ENCODE assay signal across 8 cellular contexts in genomic region chr18:159037-159652, GRCh38. TPM values are rescaled to one million over a fixed set of nuclear protein-coding genes. Genes with fewer than 3 reads are reported as not detected.
DNase-seq lines count a peak whose midpoint lies in the region; ATAC-seq and TF ChIP-seq lines count a peak whose summit lies in the region.

No MANE protein-coding gene starts in this region.

- H3K4me1 ChIP-seq in mammary epithelial cell (ENCODE audit: insufficient read depth, low read length) = peaks cover 8% of the 10 kb centered on the region
- peaks cover 0 to 9% (median 3%) of the 10 kb centered on the region in 4 donors for H3K4me1 ChIP-seq in right lobe of liver
- H3K4me1 ChIP-seq in upper lobe of left lung = peaks cover 14 to 22% (median 18%) of the 10 kb centered on the region in 4 donors

- dilution Hi-C loops in mammary epithelial cell (cut with HindIII; ENCODE audit: low sequenced_read_pairs) = no loop called here

- CTCF ChIA-PET in mammary epithelial cell (lab: Charles Lee; ENCODE audit: low non-redundant PET) = no interaction called here

- H3K9me3 ChIP-seq in mammary epithelial cell (replicated peaks; ENCODE audit: insufficient read depth, low read length) (no peaks in the 10 kb centered on the region), right lobe of liver (no peaks in the 10 kb centered on the region), upper lobe of left lung (no peaks in the 10 kb centered on the region)

- ATAC-seq in Right ventricle myocardium inferior = no peak
- no peak for ATAC-seq in left ventricle myocardium superior
- no peak for ATAC-seq in right lobe of liver
- ATAC-seq in upper lobe of left lung (ENCODE audit: low FRiP score in 2 of 2) = no peak

- WGBS in mammary epithelial cell (ENCODE audit: low coverage, missing lambda C conversion rate) = 2% methylated on average over 18 of the region's 23 CpGs
- WGBS in right lobe of liver (ENCODE audit: insufficient coverage, low coverage, low lambda C conversion rate, missing lambda C conversion rate) = 2% methylated on average over 14 of the region's 23 CpGs
- 2 to 3% methylated on average over 23 of the region's 23 CpGs for whole genome bisulfite sequencing in upper lobe of left lung, 2 donors

- peaks cover 5% of the 10 kb centered on the region for H3K36me3 ChIP-seq in mammary epithelial cell (ENCODE audit: insufficient read depth, low read length)
- H3K36me3 ChIP-seq in right lobe of liver = peaks cover 0 to 5% (median 0%) of the 10 kb centered on the region in 4 donors
- peaks cover 0 to 10% (median under 1%) of the 10 kb centered on the region in 4 donors for H3K36me3 ChIP-seq in upper lobe of left lung

- intact Hi-C loops in Right ventricle myocardium inferior (cut with DNase I) (loop anchor here (5.0 kb wide), 1 partner anchor 108 kb away; the partner anchor contains the start of gene THOC1), left ventricle myocardium superior (cut with micrococcal nuclease) (no loop called here), mammary epithelial cell (cut with micrococcal nuclease) (loop anchor here (5.0 kb wide), 1 partner anchor 108 kb away; the partner anchor contains the start of gene THOC1), right lobe of liver (cut with DNase I) (no loop called here)

- peaks cover 58% of the 10 kb centered on the region for H3K79me2 ChIP-seq in mammary epithelial cell (ENCODE audit: insufficient read depth, low read length)

- no peaks in the 10 kb centered on the region for H4K20me1 ChIP-seq in mammary epithelial cell (ENCODE audit: insufficient read depth, low read length)

- TF ChIP-seq EP300 in upper lobe of left lung (IDR thresholded peaks at IDR 0.05) = no peak

- peak; percentile 68 for DNase-seq in Right ventricle myocardium inferior (ENCODE audit: missing footprints)
- DNase-seq in left ventricle myocardium superior = no peak
- DNase-seq in NCI-H146 (lab: John Stamatoyannopoulos, UW) = peak; percentile 42
- DNase-seq in mammary epithelial cell = peak; percentile 30
- no peak for DNase-seq in right lobe of liver
- DNase-seq in upper lobe of left lung = no peak
- no peak for DNase-seq in COLO668 (lab: John Stamatoyannopoulos, UW; ENCODE audit: unreplicated experiment)
- no peak for DNase-seq in NCI-H1105 (lab: John Stamatoyannopoulos, UW)

- peak overlapping the region; percentile 75 for H3K4me2 ChIP-seq in mammary epithelial cell (ENCODE audit: insufficient read depth, low read depth, low read length)

- in situ Hi-C loops in mammary epithelial cell (cut with MboI; ENCODE audit: low sequenced_read_pairs in 2 of 2) = no loop called here

- H2AFZ ChIP-seq in mammary epithelial cell (ENCODE audit: low read depth, low read length) = peak overlapping the region; percentile 89

- peak overlapping the region; percentile 91 for H3K9ac ChIP-seq in mammary epithelial cell (ENCODE audit: insufficient read depth, low read length)

- TF ChIP-seq CTCF in mammary epithelial cell (conservative IDR thresholded peaks at IDR 0.05 in 1 of 2, IDR thresholded peaks at IDR 0.05 in 1 of 2; ENCODE audit: extremely low read depth in 1 of 2, insufficient read depth in 1 of 2, low read depth in 1 of 2, low read length in 2 of 2) (no peak), right lobe of liver (IDR thresholded peaks at IDR 0.05) (no peak), upper lobe of left lung (IDR thresholded peaks at IDR 0.05) (no peak)

- TF ChIP-seq POLR2A in right lobe of liver (IDR thresholded peaks at IDR 0.05) = no peak
- no peak for TF ChIP-seq POLR2A in upper lobe of left lung (IDR thresholded peaks at IDR 0.05)

- H3K27me3 ChIP-seq in mammary epithelial cell (ENCODE audit: insufficient read depth, low read length) (no peaks in the 10 kb centered on the region), right lobe of liver (no peaks in the 10 kb centered on the region), upper lobe of left lung (no peaks in the 10 kb centered on the region)

- H3K4me3 ChIP-seq in mammary epithelial cell (replicated peaks in 1 of 3; ENCODE audit: insufficient read depth in 1 of 3, low read depth in 2 of 3, low read length in 3 of 3) = peak overlapping the region; percentile 72 to 99 (median 85)
- H3K4me3 ChIP-seq in right lobe of liver = peak overlapping the region; percentile 77 to 97 (median 87)
- H3K4me3 ChIP-seq in upper lobe of left lung = peak overlapping the region; percentile 30 to 99 (median 88)

- TSS peak; percentile 35 for BruUV-seq in mammary epithelial cell (replicated peaks; lab: Mats Ljungman, UMichigan)

- H3K27ac ChIP-seq in mammary epithelial cell (ENCODE audit: insufficient read depth, low read depth, low read length) (peak overlapping the region; percentile 93), right lobe of liver (peak overlapping the region; percentile 54 to 63 (median 56)), upper lobe of left lung (peak overlapping the region; percentile 81 to 93 (median 92))

RNA-seq across cellular contexts. Expression of gene USP14, which starts 0.8 kb away (rescaled TPM):
- total RNA-seq in Right ventricle myocardium inferior (48.7 TPM), left ventricle myocardium superior (48.3 TPM), mammary epithelial cell (10 to 100 TPM; 29.0 to 97.3 TPM), right lobe of liver (10 to 100 TPM; 19.6 to 28.5 (median 24.5) TPM), upper lobe of left lung (10 to 100 TPM; 11.5 to 41.2 (median 33.0) TPM)
- 19.5 TPM for polyA plus RNA-seq in mammary epithelial cell
- polyA minus RNA-seq in mammary epithelial cell = 54.6 TPM

Comparison
In these comparisons a context has a peak if more than half of its experiments do, and no peak if none do; other contexts are left out.
1. DNase-seq: peak in Right ventricle myocardium inferior (single experiment), NCI-H146 (single experiment) and mammary epithelial cell (single experiment); none in left ventricle myocardium superior (single experiment), right lobe of liver (0 of 3), upper lobe of left lung (0 of 2), COLO668 (single experiment) and NCI-H1105 (single experiment).
2. intact Hi-C loops: an anchor here in Right ventricle myocardium inferior (5.0 kb wide) and mammary epithelial cell (5.0 kb wide); none called in left ventricle myocardium superior and right lobe of liver.
3. Peak in every context shown above with its lines, with median percentiles within 50 percentile points of each other: H3K27ac ChIP-seq and H3K4me3 ChIP-seq.